In genomic region chr5:159764283-159764927, GRCh38 we compare ENCODE assay signal across 11 cellular contexts.
DNase-seq lines count a peak whose midpoint lies in the region; ATAC-seq and TF ChIP-seq lines count a peak whose summit lies in the region.
"Had no signal": no experiment of that assay in that cellular context is flagged by ENCODE, and none has a peak within 500 bp of the region (broad histone marks: within the 10 kb centered on the region; RNA-seq: fewer than 3 reads in every experiment).

No MANE protein-coding gene starts in this region.

- intact Hi-C loops in left lung (cut with DNase I) = no loop called here

- TF ChIP-seq CTCF in left lung (IDR thresholded peaks at IDR 0.05) = no peak

- H3K27me3 ChIP-seq in left lung = peaks cover 0 to 17% of the 10 kb centered on the region in 2 donors

- H3K4me1 ChIP-seq in left lung = no peaks in the 10 kb centered on the region

- H3K4me3 Mint-ChIP-seq in activated naive CD4-positive, alpha-beta T cell treated with anti-CD3 and anti-CD28 coated beads, Interleukin-2, amount 10 ng/mL, durations not matched to agents 7 days and 5 days = no peak overlapping the region
- H3K4me3 Mint-ChIP-seq: stimulated activated naive CD8-positive, alpha-beta T cell treated with anti-CD3 and anti-CD28 coated beads, Interleukin-15, Interleukin-2, amounts not matched to agents 100 ng/mL and 50 ng/mL, for 24 hours had no signal

- H3K36me3 ChIP-seq in left lung = no peaks in the 10 kb centered on the region

- H3K36me3 Mint-ChIP-seq in activated naive CD4-positive, alpha-beta T cell treated with anti-CD3 and anti-CD28 coated beads, Interleukin-2, amount 10 ng/mL, durations not matched to agents 7 days and 5 days = no peaks in the 10 kb centered on the region

- ATAC-seq in left lung (peak; percentile 34), GM18498 (IDR thresholded peaks at IDR 0.05; ENCODE audit: unreplicated experiment) (no peak)

- CTCF ChIA-PET in activated naive CD4-positive, alpha-beta T cell treated with anti-CD3 and anti-CD28 coated beads, Interleukin-2, amount 10 ng/mL, durations not matched to agents 7 days and 5 days (lab: Charles Lee) = interaction anchor here (0.8 kb wide), 1 partner anchor 10 kb away, joined by 3 read pairs; no protein-coding TSS in a partner anchor

- peak; percentile 92 for DNase-seq in AG20443 (ENCODE audit: low spot score)
- DNase-seq in KG1 (lab: John Stamatoyannopoulos, UW) = peak; percentile 12
- DNase-seq in amniotic epithelial cell (ENCODE audit: low read depth) = peak; percentile 96
- no peak for DNase-seq in left lung
- DNase-seq in activated naive CD4-positive, alpha-beta T cell treated with anti-CD3 and anti-CD28 coated beads, Interleukin-2, amount 10 ng/mL, durations not matched to agents 7 days and 5 days = no peak
- DNase-seq in medulla oblongata (ENCODE audit: extremely low spot score) = no peak
- no peak for DNase-seq in activated T-cell treated with anti-CD3 and anti-CD28 coated beads for 4 hours
- DNase-seq: activated CD4-positive, CD25-positive, alpha-beta regulatory T cell treated with anti-CD3 and anti-CD28 coated beads, Interleukin-2, amount 50 U/mL, for 72 hours had no signal

- no peak overlapping the region for H3K4me3 ChIP-seq in left lung

- H3K27ac Mint-ChIP-seq in activated naive CD4-positive, alpha-beta T cell treated with anti-CD3 and anti-CD28 coated beads, Interleukin-2, amount 10 ng/mL, durations not matched to agents 7 days and 5 days = no peak overlapping the region
- H3K27ac Mint-ChIP-seq: progenitor cell of endocrine pancreas; stimulated activated naive CD8-positive, alpha-beta T cell treated with anti-CD3 and anti-CD28 coated beads, Interleukin-15, Interleukin-2, amounts not matched to agents 100 ng/mL and 50 ng/mL, for 24 hours had no signal

- no peaks in the 10 kb centered on the region for H3K9me3 ChIP-seq in left lung

- no peak overlapping the region for H3K27ac ChIP-seq in left lung

- H3K4me1 Mint-ChIP-seq in activated naive CD4-positive, alpha-beta T cell treated with anti-CD3 and anti-CD28 coated beads, Interleukin-2, amount 10 ng/mL, durations not matched to agents 7 days and 5 days = peaks cover 16% of the 10 kb centered on the region

- H3K9me3 Mint-ChIP-seq in activated naive CD4-positive, alpha-beta T cell treated with anti-CD3 and anti-CD28 coated beads, Interleukin-2, amount 10 ng/mL, durations not matched to agents 7 days and 5 days = no peaks in the 10 kb centered on the region
- H3K9me3 Mint-ChIP-seq: stimulated activated naive CD8-positive, alpha-beta T cell treated with anti-CD3 and anti-CD28 coated beads, Interleukin-15, Interleukin-2, amounts not matched to agents 100 ng/mL and 50 ng/mL, for 24 hours had no signal

- peaks cover 7% of the 10 kb centered on the region for H3K27me3 Mint-ChIP-seq in activated naive CD4-positive, alpha-beta T cell treated with anti-CD3 and anti-CD28 coated beads, Interleukin-2, amount 10 ng/mL, durations not matched to agents 7 days and 5 days

Comparison
In these comparisons a context has a peak if more than half of its experiments do, and no peak if none do; other contexts are left out.
1. DNase-seq: peak in AG20443 (single experiment), KG1 (single experiment) and amniotic epithelial cell (single experiment); none in left lung (0 of 2), activated naive CD4-positive, alpha-beta T cell treated with anti-CD3 and anti-CD28 coated beads, Interleukin-2, amount 10 ng/mL, durations not matched to agents 7 days and 5 days (single experiment), medulla oblongata (single experiment) and activated T-cell treated with anti-CD3 and anti-CD28 coated beads for 4 hours (single experiment).